In genomic region chr4:87220094-87220831, GRCh38 we compare ENCODE assay signal across 8 cellular contexts. TPM values are rescaled to one million over a fixed set of nuclear protein-coding genes. Genes with fewer than 3 reads are reported as not detected.
A peak's percentile ranks its signal among the peaks of the same experiment; 100 is the strongest.
DNase-seq lines count a peak whose midpoint lies in the region; ATAC-seq and TF ChIP-seq lines count a peak whose summit lies in the region.

TSS of gene KLHL8 (minus strand) at chr4:87220618. CDS start at chr4:87195539, 25,079 bp downstream.

- H3K36me3 Mint-ChIP-seq in H9 (ENCODE audit: insufficient read depth in 1 of 3, low read depth in 3 of 3): no peaks in the 10 kb centered on the region

- no CpG with 5 or more reads among the region's 70 CpGs for WGBS in H9 (ENCODE audit: extremely low coverage, insufficient read length, low lambda C conversion rate)
- WGBS in testis, 2 donors: 0% methylated on average over 14 to 67 of the region's 70 CpGs

- H3K9me3 Mint-ChIP-seq in H9: no peaks in the 10 kb centered on the region; a peak in 1 of 5 replicates

- peak within 1 kb of the TSS; percentile 78 for H3K18ac ChIP-seq in H9 (ENCODE audit: insufficient read length, low read depth, low read length)

- H3K4me3 ChIP-seq in SK-N-MC: peak within 1 kb of the TSS; percentile 92
- peak within 1 kb of the TSS; percentile 83 to 98 for H3K4me3 ChIP-seq in testis

- H4K8ac ChIP-seq in H9 (replicated peaks; ENCODE audit: insufficient read length, low read depth, low read length): no peak within 1 kb of the TSS

- H3K23ac ChIP-seq in H9 (ENCODE audit: insufficient read length, low read depth, low read length): no peak within 1 kb of the TSS

- no peak within 1 kb of the TSS for H4K5ac ChIP-seq in H9 (ENCODE audit: insufficient read length, low read depth, low read length)

- H2BK20ac ChIP-seq in H9 (ENCODE audit: low read depth, low read length, poor library complexity, severe bottlenecking): no peak within 1 kb of the TSS

- H3K14ac ChIP-seq in H9 (ENCODE audit: insufficient read depth, low read length): peak within 1 kb of the TSS; percentile 92

- no peak within 1 kb of the TSS for H3T11ph ChIP-seq in H9 (ENCODE audit: low read length)

- peak; percentile 96 for DNase-seq in GM03348 (ENCODE audit: low spot score)
- peak; percentile 89 for DNase-seq in H9
- peak; percentile 85 for DNase-seq in M059J (ENCODE audit: low read depth)
- no peak for DNase-seq in SK-N-MC (ENCODE audit: low read depth, low spot score)
- peak; percentile 90 for DNase-seq in activated naive CD4-positive, alpha-beta T cell treated with anti-CD3 and anti-CD28 coated beads, Interleukin-2, amount 50 U/mL, for 16 hours
- DNase-seq in globus pallidus (ENCODE audit: low spot score): peak; percentile 87
- DNase-seq in omental fat pad (ENCODE audit: low spot score): peak; percentile 52
- DNase-seq in testis: peak; percentile 88

- H2BK12ac ChIP-seq in H9 (ENCODE audit: insufficient read length, low read depth, low read length): no peak within 1 kb of the TSS

- peaks cover 2% of the 10 kb centered on the region; the same call in 1 of the 2 replicates for H3K27me3 Mint-ChIP-seq in H9 (ENCODE audit: low read depth)

- no peak for TF ChIP-seq POLR2A in testis (IDR thresholded peaks at IDR 0.05)

- H3K4me1 Mint-ChIP-seq in H9: peaks cover 9 to 10% of the 10 kb centered on the region in 2 experiments

- no peaks in the 10 kb centered on the region for H4K20me1 ChIP-seq in H9 (ENCODE audit: control insufficient read depth, insufficient read depth, insufficient read length)

- ATAC-seq in omental fat pad (ENCODE audit: low FRiP score): peak; percentile 99

- no peak within 1 kb of the TSS for H3K56ac ChIP-seq in H9 (ENCODE audit: insufficient read length, low read depth, low read length)

- H3K9ac ChIP-seq in H9 (ENCODE audit: extremely low read depth, insufficient read length, low read length) (peak within 1 kb of the TSS; percentile 85), SK-N-MC (ENCODE audit: insufficient read length) (peak within 1 kb of the TSS; percentile 88)

- H3K36me3 ChIP-seq in SK-N-MC (ENCODE audit: insufficient read depth, low read length) (no peaks in the 10 kb centered on the region), testis (ENCODE audit: low read depth, missing control alignments) (no peaks in the 10 kb centered on the region)

- H3K27ac ChIP-seq in H9 (ENCODE audit: insufficient read length, low read depth, low read length) (no peak within 1 kb of the TSS), SK-N-MC (peak within 1 kb of the TSS; percentile 58), testis (peak within 1 kb of the TSS; percentile 89 to 90)

- H3K79me2 ChIP-seq in H9 (ENCODE audit: insufficient read depth, low read length): no peaks in the 10 kb centered on the region

- H4K91ac ChIP-seq in H9 (ENCODE audit: insufficient read length, low read depth, low read length): no peak within 1 kb of the TSS

- no peak within 1 kb of the TSS for H2AK5ac ChIP-seq in H9 (ENCODE audit: insufficient read length, low read length)

- H3K4me3 Mint-ChIP-seq in H9: peak within 1 kb of the TSS; percentile 90 to 95

- H2BK5ac ChIP-seq in H9 (ENCODE audit: insufficient read length, low read length): no peak within 1 kb of the TSS

- H2AFZ ChIP-seq in H9 (ENCODE audit: low read length): no peak within 1 kb of the TSS

- H2BK15ac ChIP-seq in H9 (ENCODE audit: low read depth, low read length): no peak within 1 kb of the TSS

- peak within 1 kb of the TSS; percentile 74 to 97 (median 83) for H3K27ac Mint-ChIP-seq in H9

- intact Hi-C loops in testis (cut with DNase I; ENCODE audit: low total_unique reads): no loop called here

- H3K79me1 ChIP-seq in H9 (ENCODE audit: insufficient read depth, low read depth, low read length, poor library complexity, severe bottlenecking): no peaks in the 10 kb centered on the region

- H3K4ac ChIP-seq in H9 (ENCODE audit: low read depth, low read length): no peak within 1 kb of the TSS

- H3K27me3 ChIP-seq in H9 (ENCODE audit: insufficient read depth, low read length) (no peaks in the 10 kb centered on the region), testis (no peaks in the 10 kb centered on the region)

- H3K4me2 ChIP-seq in H9 (ENCODE audit: insufficient read depth, insufficient read length, low read length): peak within 1 kb of the TSS; percentile 84

- H3K4me1 ChIP-seq in H9 (ENCODE audit: insufficient read depth, low read length) (no peaks in the 10 kb centered on the region), testis (peaks cover 6% of the 10 kb centered on the region)

- no peak for TF ChIP-seq CTCF in H9 (conservative IDR thresholded peaks at IDR 0.05)
- no peak for TF ChIP-seq CTCF in omental fat pad (IDR thresholded peaks at IDR 0.05)
- peak in 1 of 3 experiments; percentile 5 for TF ChIP-seq CTCF in testis (IDR thresholded peaks at IDR 0.05)

- H2BK120ac ChIP-seq in H9 (ENCODE audit: low read depth, low read length, poor library complexity, severe bottlenecking): no peak within 1 kb of the TSS

- no peaks in the 10 kb centered on the region for H3K23me2 ChIP-seq in H9 (ENCODE audit: insufficient read length, low read depth, low read length, poor library complexity, severe bottlenecking)

- H3K9me3 ChIP-seq in H9 (ENCODE audit: control insufficient read depth, low read depth, low read length): no peaks in the 10 kb centered on the region
- H3K9me3 ChIP-seq in SK-N-MC (ENCODE audit: low read depth, low read length): no peaks in the 10 kb centered on the region
- no peaks in the 10 kb centered on the region for H3K9me3 ChIP-seq in testis

RNA-seq across cellular contexts. Expression of gene KLHL8, which starts in this region (rescaled TPM):
- total RNA-seq in H9 (2021) (6.8 and 7.5 TPM in 2 replicates), omental fat pad (10 to 100 TPM in 2 of 4 donors, 1 to 10 TPM in 2; 8.4 to 12.1 (median 10.4) TPM), testis (10 to 100 TPM; 10.3 to 10.4 TPM)
- total RNA-seq in M059J (2014; rRNA removed; shearing (Covaris generic)): 4.6 and 6.5 TPM in 2 replicates
- polyA plus RNA-seq in testis (ENCODE audit: insufficient read depth, low read depth, low replicate concordance): 9.5 TPM
